ENCODE assay signal across 9 cellular contexts in genomic region chr14:35406811-35407630, GRCh38. TPM values are rescaled to one million over a fixed set of nuclear protein-coding genes. Genes with fewer than 3 reads are reported as not detected.
DNase-seq lines count a peak whose midpoint lies in the region; ATAC-seq, FAIRE-seq and TF ChIP-seq lines count a peak whose summit lies in the region.
"Had no signal": no experiment of that assay in that cellular context is flagged by ENCODE, and none has a peak within 500 bp of the region (broad histone marks: within the 10 kb centered on the region; RNA-seq: fewer than 3 reads in every experiment).

No MANE protein-coding gene starts in this region.

- ATAC-seq in HG03439 (IDR thresholded peaks at IDR 0.05; ENCODE audit: unreplicated experiment): no peak

- H3K36me3 Mint-ChIP-seq in CD14-positive monocyte: peaks cover 17% of the 10 kb centered on the region in 2 donors

- H3K4me1 ChIP-seq in testis: peaks cover 21% of the 10 kb centered on the region

- TF ChIP-seq POLR2A in testis (IDR thresholded peaks at IDR 0.05): no peak

- peaks cover 0 to 8% (median 6%) of the 10 kb centered on the region in 7 donors for H3K9me3 Mint-ChIP-seq in CD14-positive monocyte

- 27 to 34% methylated on average over 4 of the region's 4 CpGs for WGBS in testis, 2 donors

- no peaks in the 10 kb centered on the region for H3K27me3 ChIP-seq in testis
- H3K27me3 ChIP-seq: SJCRH30 had no signal

- peak; percentile 94 for TF ChIP-seq CTCF in CD14-positive monocyte (IDR thresholded peaks at IDR 0.05)
- peak; percentile 76 to 93 (median 92) for TF ChIP-seq CTCF in testis (IDR thresholded peaks at IDR 0.05)

- FAIRE-seq in GM19239 (lab: Jason Lieb, UNC): peak; percentile 31
- peak; percentile 43 for FAIRE-seq in islet of Langerhans (lab: Jason Lieb, UNC)

- H3K27ac Mint-ChIP-seq in CD14-positive monocyte: peak overlapping the region in 6 of 7 donors; percentile 42 to 100 (median 98)

- H3K27ac ChIP-seq in testis: no peak overlapping the region
- H3K27ac ChIP-seq: SJCRH30 had no signal

- H3K4me1 Mint-ChIP-seq in CD14-positive monocyte: peaks cover 35% of the 10 kb centered on the region

- no peaks in the 10 kb centered on the region for H3K36me3 ChIP-seq in testis (ENCODE audit: low read depth, missing control alignments)

- intact Hi-C loops in CD14-positive monocyte (cut with micrococcal nuclease): loop anchor here (5.0 to 10.0 kb wide), 2 partner anchors 62 to 175 kb away; no protein-coding TSS in a partner anchor
- intact Hi-C loops in testis (cut with DNase I; ENCODE audit: low total_unique reads): loop anchor here (10.0 kb wide), 1 partner anchor 192 kb away; no protein-coding TSS in a partner anchor

- no peaks in the 10 kb centered on the region for H3K9me3 ChIP-seq in testis
- H3K9me3 ChIP-seq: SJCRH30 had no signal

- no peak overlapping the region for H3K4me3 ChIP-seq in testis
- H3K4me3 ChIP-seq: SJCRH30 had no signal

- peaks cover 1 to 6% (median 4%) of the 10 kb centered on the region in 3 donors for H3K27me3 Mint-ChIP-seq in CD14-positive monocyte (ENCODE audit: low read depth in 3 of 3)

- no peak overlapping the region for H3K4me3 Mint-ChIP-seq in CD14-positive monocyte

- no peak for DNase-seq in CD14-positive monocyte (ENCODE audit: low spot score)
- no peak for DNase-seq in GM19239 (ENCODE audit: insufficient read length, low spot score)
- DNase-seq in NCI-H345 treated with DMSO at 0.1 percent for 48 hours (lab: John Stamatoyannopoulos, UW; ENCODE audit: unreplicated experiment): peak; percentile 75
- peak; percentile 61 for DNase-seq in amniotic epithelial cell (ENCODE audit: low read depth)
- no peak for DNase-seq in testis
- DNase-seq in cortex of kidney (lab: John Stamatoyannopoulos, UW): no peak

RNA-seq across cellular contexts. Expression of gene NFKBIA, which starts 2.5 kb away (rescaled TPM):
- polyA plus RNA-seq in CD14-positive monocyte: 100 to 1,000 TPM; 868 to 935 TPM
- total RNA-seq in testis: 100 to 1,000 TPM; 154 to 171 TPM
- 64.7 TPM for polyA plus RNA-seq in testis (ENCODE audit: insufficient read depth, low read depth, low replicate concordance)

Comparison
In these comparisons a context has a peak if more than half of its experiments do, and no peak if none do; other contexts are left out.
1. DNase-seq: peak in NCI-H345 treated with DMSO at 0.1 percent for 48 hours (single experiment) and amniotic epithelial cell (single experiment); none in CD14-positive monocyte (single experiment), GM19239 (single experiment), testis (single experiment) and cortex of kidney (single experiment).
2. RNA of gene NFKBIA, which starts 2.5 kb away (polyA plus RNA-seq): 868 to 935 TPM in CD14-positive monocyte; 64.7 TPM in testis (single experiment); every median in the first group is over 10 times any median in the second.